ENCODE assay signal across 1 cellular context in the genomic region with DNA sequence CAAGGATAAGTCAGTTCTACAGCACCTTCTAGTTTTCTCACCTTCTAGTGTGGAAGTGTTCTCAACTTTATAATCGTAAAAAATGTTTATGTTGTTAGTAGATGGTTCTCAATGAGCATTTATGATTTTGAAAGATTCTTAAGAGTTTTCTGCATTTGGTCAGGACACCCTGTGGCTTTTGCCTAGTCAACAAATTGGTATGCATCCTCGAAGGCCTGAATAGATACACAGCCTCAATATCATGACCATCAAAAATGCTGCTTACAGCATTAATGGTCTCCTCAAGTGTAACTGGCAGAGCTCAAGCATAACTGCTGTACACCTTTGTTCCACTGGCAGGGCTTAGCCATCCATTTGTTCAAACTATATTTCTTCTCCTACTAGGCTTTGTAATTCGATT.
TF ChIP-seq lines count a peak whose summit lies in the region.

No MANE protein-coding gene starts in this region.

TF ChIP-seq in IMR-90, 13 proteins besides CTCF, POLR2A, EP300 and RAD21 (continued from another document):
- TF ChIP-seq, protein P1, sequence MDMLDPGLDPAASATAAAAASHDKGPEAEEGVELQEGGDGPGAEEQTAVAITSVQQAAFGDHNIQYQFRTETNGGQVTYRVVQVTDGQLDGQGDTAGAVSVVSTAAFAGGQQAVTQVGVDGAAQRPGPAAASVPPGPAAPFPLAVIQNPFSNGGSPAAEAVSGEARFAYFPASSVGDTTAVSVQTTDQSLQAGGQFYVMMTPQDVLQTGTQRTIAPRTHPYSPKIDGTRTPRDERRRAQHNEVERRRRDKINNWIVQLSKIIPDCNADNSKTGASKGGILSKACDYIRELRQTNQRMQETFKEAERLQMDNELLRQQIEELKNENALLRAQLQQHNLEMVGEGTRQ (IDR thresholded peaks at IDR 0.05; ENCODE audit: low read depth, low read length): no peak
- TF ChIP-seq, protein P2, sequence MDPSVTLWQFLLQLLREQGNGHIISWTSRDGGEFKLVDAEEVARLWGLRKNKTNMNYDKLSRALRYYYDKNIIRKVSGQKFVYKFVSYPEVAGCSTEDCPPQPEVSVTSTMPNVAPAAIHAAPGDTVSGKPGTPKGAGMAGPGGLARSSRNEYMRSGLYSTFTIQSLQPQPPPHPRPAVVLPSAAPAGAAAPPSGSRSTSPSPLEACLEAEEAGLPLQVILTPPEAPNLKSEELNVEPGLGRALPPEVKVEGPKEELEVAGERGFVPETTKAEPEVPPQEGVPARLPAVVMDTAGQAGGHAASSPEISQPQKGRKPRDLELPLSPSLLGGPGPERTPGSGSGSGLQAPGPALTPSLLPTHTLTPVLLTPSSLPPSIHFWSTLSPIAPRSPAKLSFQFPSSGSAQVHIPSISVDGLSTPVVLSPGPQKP (IDR thresholded peaks at IDR 0.05; ENCODE audit: borderline replicate concordance, low read depth, low read length): no peak
- TF ChIP-seq RFX5 (IDR thresholded peaks at IDR 0.05; ENCODE audit: low read depth, low read length): no peak
- peak; percentile 15; the same call in 1 of the 2 replicates for TF ChIP-seq MAFK (IDR thresholded peaks at IDR 0.05; ENCODE audit: low read depth, low read length)
TF ChIP-seq in IMR-90: peak in this region for 1.
